ENCODE assay signal across 21 cellular contexts in the genomic region with DNA sequence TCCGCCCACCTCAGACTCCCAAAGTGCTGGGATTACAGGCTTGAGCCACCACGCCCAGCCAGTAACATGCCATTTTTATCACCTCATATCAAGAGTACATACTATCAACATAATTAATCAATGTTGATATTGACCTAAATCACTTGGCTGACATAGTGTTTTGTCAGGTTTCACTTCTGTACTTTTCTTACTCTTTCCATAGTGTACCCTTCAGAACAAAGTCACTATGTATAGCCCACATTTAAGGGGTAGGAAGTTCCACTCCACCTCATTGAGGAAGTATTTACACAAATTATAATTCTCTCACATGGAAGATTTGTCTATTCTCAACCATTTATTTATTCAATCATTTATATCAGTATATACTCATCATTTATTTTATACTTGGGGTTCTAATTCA.
"Had no signal": no experiment of that assay in that cellular context is flagged by ENCODE, and none has a peak within 500 bp of the region (broad histone marks: within the 10 kb centered on the region; RNA-seq: fewer than 3 reads in every experiment).

No MANE protein-coding gene starts in this region.

- DNase-seq: KBM-7, MG63, NCI-H1092 treated with DMSO at 0.1 percent for 48 hours, NCI-H1436, NCI-H187, NCI-H2029, NCI-H2081 treated with DMSO at 0.1 percent for 48 hours, NCI-H2171, NCI-H226, NCI-H446, NCI-H510A, NCI-H524 treated with DMSO at 0.1 percent for 48 hours, NCI-H69, NCI-H774, OCI-M1, PC-9, Peyer's patch, SHP77 treated with DMSO at 0.1 percent for 48 hours, SJCRH30 had no signal

- H3K9me3 ChIP-seq: MG63, Peyer's patch, SJCRH30 had no signal

- H3K27ac ChIP-seq: PC-9, Peyer's patch, SJCRH30 had no signal

- H3K4me3 ChIP-seq: MG63, PC-9, Peyer's patch, SJCRH30 had no signal

- H3K27me3 ChIP-seq: MG63, Peyer's patch, SJCRH30 had no signal

- H3K4me1 ChIP-seq: Peyer's patch, SJCRH30 had no signal

- ATAC-seq: Right ventricle myocardium inferior, SK-N-SH treated with all-trans-retinoic acid at 6 μM for 48 hours had no signal
